Comparison of ENCODE assay signal across 8 cellular contexts in the genomic region with DNA sequence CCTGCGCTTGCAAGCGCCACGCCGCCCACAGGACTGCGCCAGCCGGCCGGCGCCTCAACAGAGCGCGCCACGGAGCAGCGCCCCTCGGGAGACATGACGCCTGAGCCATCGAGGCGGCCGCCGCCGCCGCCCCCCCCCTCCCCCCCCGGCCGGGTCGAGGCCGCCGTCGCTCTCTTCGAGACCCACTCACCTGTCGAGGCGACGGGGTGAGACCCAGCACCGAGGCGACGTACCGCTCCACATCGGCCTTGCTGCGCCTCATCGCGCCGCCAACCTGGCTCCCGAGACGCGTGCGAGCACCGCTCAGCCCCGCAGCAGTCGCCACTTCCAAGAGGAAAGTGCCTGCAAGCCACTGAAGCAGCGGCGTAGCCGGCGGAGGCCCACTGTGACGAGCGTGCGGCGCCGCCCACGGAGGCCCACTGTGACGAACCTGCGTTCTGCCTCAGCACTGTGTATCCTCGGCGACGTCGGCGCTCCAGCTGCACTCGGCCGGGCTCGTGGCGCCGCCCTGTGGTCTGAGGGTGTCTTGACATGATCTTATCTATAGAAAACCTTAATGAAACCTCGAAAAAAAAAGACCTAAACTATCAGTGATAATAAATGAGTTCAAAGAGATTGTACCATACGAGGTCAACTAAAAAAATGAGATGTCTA. TPM values are rescaled to one million over a fixed set of nuclear protein-coding genes. Genes with fewer than 3 reads are reported as not detected.
DNase-seq lines count a peak whose midpoint lies in the region; ATAC-seq, FAIRE-seq and TF ChIP-seq lines count a peak whose summit lies in the region.
"Not testable (repeated sequence)": the region's sequence is repeated elsewhere in the genome, so short reads cannot be mapped to it uniquely, and the experiment has no call there.

A gene (minus strand): TSS at position 460 of the 654 bp plus-strand sequence. CDS start 198 bp downstream, at position 262.

- not testable (repeated sequence) for H3K9me1 ChIP-seq in keratinocyte (ENCODE audit: control insufficient read depth, extremely low read depth, insufficient read depth, low read length)

- not testable (repeated sequence) for FAIRE-seq in A549 (lab: Jason Lieb, UNC); keratinocyte (lab: Jason Lieb, UNC)
- peak; percentile 33 for FAIRE-seq in TTC549 (lab: Jason Lieb, UNC)

- POLR2A ChIA-PET in A549 (lab: Yijun Ruan, JAX) = not testable (repeated sequence)

- not testable (repeated sequence) for H3K79me2 ChIP-seq in keratinocyte (ENCODE audit: control insufficient read depth, insufficient read depth, low read length)

- H3K4me3 ChIP-seq in A549, colonic mucosa, prostate gland: not testable (repeated sequence)
- H3K4me3 ChIP-seq in keratinocyte (ENCODE audit: control insufficient read depth in 2 of 3, extremely low read depth in 1 of 3, insufficient read depth in 2 of 3, low read depth in 1 of 3, low read length in 3 of 3) = peak within 1 kb of the TSS in 1 of 3 experiments; percentile 14

- DNase-seq in A549 (ENCODE audit: low read depth in 1 of 2, low spot score in 1 of 2); colonic mucosa; keratinocyte (ENCODE audit: low read depth, low spot score); prostate gland (ENCODE audit: low spot score): not testable (repeated sequence)

- TF ChIP-seq CTCF in A549 (IDR thresholded peaks at IDR 0.05); colonic mucosa (IDR thresholded peaks at IDR 0.05); keratinocyte (optimal IDR thresholded peaks at IDR 0.05 in 1 of 3, IDR thresholded peaks at IDR 0.05 in 1 of 3, conservative IDR thresholded peaks at IDR 0.05 in 1 of 3; ENCODE audit: extremely low read depth in 1 of 3, insufficient read depth in 2 of 3, low read length in 3 of 3); prostate gland (IDR thresholded peaks at IDR 0.05): not testable (repeated sequence)

- not testable (repeated sequence) for H3K27ac ChIP-seq in A549; colonic mucosa; keratinocyte (ENCODE audit: control insufficient read depth, insufficient read depth, low read length); prostate gland

- peak; percentile 90 to 97 for ATAC-seq in A549
- peak; percentile 96 for ATAC-seq in GM19324 (IDR thresholded peaks at IDR 0.05; ENCODE audit: low FRiP score, unreplicated experiment)
- peak; percentile 97 for ATAC-seq in HG02571 (IDR thresholded peaks at IDR 0.05; ENCODE audit: unreplicated experiment)
- peak; percentile 99 for ATAC-seq in HG03354 (IDR thresholded peaks at IDR 0.05; ENCODE audit: poor library complexity, severe bottlenecking, unreplicated experiment)

- not testable (repeated sequence) for H3K27me3 ChIP-seq in colonic mucosa; keratinocyte (ENCODE audit: control insufficient read depth, extremely low read depth, insufficient read depth, low read length); prostate gland (replicated peaks; ENCODE audit: insufficient read depth)

- H3K9ac ChIP-seq in colonic mucosa (ENCODE audit: low read depth in 2 of 2, low read length in 2 of 2); keratinocyte (ENCODE audit: control insufficient read depth, extremely low read depth, insufficient read depth, low read length): not testable (repeated sequence)

- not testable (repeated sequence) for TF ChIP-seq EP300 in A549 (IDR thresholded peaks at IDR 0.05)

- not testable (repeated sequence) for H3K36me3 ChIP-seq in colonic mucosa; keratinocyte (ENCODE audit: control insufficient read depth in 2 of 2, extremely low read depth in 1 of 2, insufficient read depth in 2 of 2, low read length in 2 of 2); prostate gland

- TF ChIP-seq RAD21 in A549 (conservative IDR thresholded peaks at IDR 0.05 in 1 of 2, IDR thresholded peaks at IDR 0.05 in 1 of 2) = not testable (repeated sequence)

- not testable (repeated sequence) for H4K20me1 ChIP-seq in keratinocyte (ENCODE audit: control insufficient read depth, extremely low read depth, insufficient read depth, low read length)

- no CpG with 5 or more reads among the region's 70 CpGs for WGBS in A549 (ENCODE audit: missing lambda C conversion rate)
- no CpG with 5 or more reads among the region's 70 CpGs for WGBS in prostate gland

- intact Hi-C loops in colonic mucosa (cut with DNase I); prostate gland (cut with DNase I): not testable (repeated sequence)

- not testable (repeated sequence) for H3K4me2 ChIP-seq in A549; keratinocyte (ENCODE audit: control insufficient read depth, extremely low read depth, insufficient read depth, low read depth, low read length)

- dilution Hi-C loops in keratinocyte (cut with MboI; ENCODE audit: extremely low pct_ligation_motif_present, low sequenced_read_pairs) = not testable (repeated sequence)

- not testable (repeated sequence) for H3K4me1 ChIP-seq in A549; colonic mucosa; keratinocyte (ENCODE audit: control insufficient read depth, extremely low read depth, insufficient read depth, low read length); prostate gland (replicated peaks)

- CTCF ChIA-PET in A549 (lab: Yijun Ruan, JAX) = not testable (repeated sequence)

- not testable (repeated sequence) for H2AFZ ChIP-seq in keratinocyte (ENCODE audit: control insufficient read depth, low read length)

- not testable (repeated sequence) for H3K9me3 ChIP-seq in A549; colonic mucosa; keratinocyte (ENCODE audit: control insufficient read depth, low read depth, low read length); prostate gland

- not testable (repeated sequence) for TF ChIP-seq POLR2A in A549 (IDR thresholded peaks at IDR 0.05; ENCODE audit: low read length); prostate gland (IDR thresholded peaks at IDR 0.05)

RNA-seq across cellular contexts. Expression of the gene that starts here (rescaled TPM):
- polyA plus RNA-seq in A549 (2011; rRNA removed) (18.3 and 18.5 TPM in 2 replicates), A549 (2017; fragmentation: RNase III; extraction: RNeasy Plus Mini Kit Qiagen cat#74134 plus additional on column Dnase treatment) (2.8 to 5.6 TPM (median 3.1 TPM) in 3 replicates), keratinocyte (6.3 to 15.6 TPM (median 8.5 TPM) in 3 replicates)
- polyA plus RNA-seq in A549 (2012; cell fraction: cytosol; rRNA removed) = 0.43 and 1.6 TPM in 2 replicates
- 3.3 and 6.2 TPM in 2 replicates for polyA plus RNA-seq in A549 (2012; cell fraction: nucleus; rRNA removed)
- polyA minus RNA-seq in A549 (2011; rRNA and poly(A)+ RNA removed) = 18.3 and 19.8 TPM in 2 replicates
- total RNA-seq in colonic mucosa (10 to 100 TPM; 14.3 to 25.5 TPM), prostate gland (10 to 100 TPM; 31.5 to 39.5 TPM)
- 31.3 TPM for polyA plus RNA-seq in keratinocyte (2011; ENCODE audit: low read depth)
- polyA plus RNA-seq in keratinocyte (2011; cell fraction: cytosol; rRNA removed) = 3.0 and 6.0 TPM in 2 replicates
- polyA plus RNA-seq in keratinocyte (2011; cell fraction: nucleus; rRNA removed) = 22.2 and 25.1 TPM in 2 replicates
- polyA plus RNA-seq in keratinocyte (2012; ENCODE audit: low replicate concordance) = 5.5 and 23.3 TPM in 2 replicates
- 1.5 to 50.1 TPM (median 20.8 TPM) in 3 replicates for polyA minus RNA-seq in keratinocyte
- 4.2 TPM for polyA minus RNA-seq in keratinocyte (2011; cell fraction: cytosol; rRNA and poly(A)+ RNA removed)
- 34.6 and 71.4 TPM in 2 replicates for polyA minus RNA-seq in keratinocyte (2011; cell fraction: nucleus; rRNA and poly(A)+ RNA removed)
